ENCODE assay signal across 29 cellular contexts in the genomic region with DNA sequence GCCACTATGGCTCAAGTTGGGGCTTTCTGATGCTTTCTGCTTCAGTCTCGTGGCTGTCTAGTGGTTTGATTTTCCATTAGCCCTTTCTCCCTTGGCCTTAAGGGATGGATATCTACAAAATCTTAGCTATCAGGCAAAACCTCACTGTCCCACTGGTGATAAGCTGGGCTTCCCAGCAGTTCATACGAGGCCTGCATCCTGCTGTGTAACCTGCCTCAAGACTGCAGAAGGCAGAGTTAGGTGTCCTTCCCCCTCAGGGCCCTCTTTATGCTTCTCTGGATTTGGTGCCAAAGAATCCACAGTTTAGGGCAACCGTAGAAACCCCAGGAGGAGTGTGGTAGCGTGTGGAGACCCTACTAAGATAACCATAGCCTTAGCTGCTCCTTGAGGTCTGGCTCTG. TPM values are rescaled to one million over a fixed set of nuclear protein-coding genes. Genes with fewer than 3 reads are reported as not detected.
DNase-seq lines count a peak whose midpoint lies in the region; ATAC-seq and TF ChIP-seq lines count a peak whose summit lies in the region.
"Had no signal": no experiment of that assay in that cellular context is flagged by ENCODE, and none has a peak within 500 bp of the region (broad histone marks: within the 10 kb centered on the region; RNA-seq: fewer than 3 reads in every experiment).

No MANE protein-coding gene starts in this region.

- no peaks in the 10 kb centered on the region for H3K9me3 ChIP-seq in DND-41 (ENCODE audit: insufficient read depth, low read length, severe bottlenecking)
- H3K9me3 ChIP-seq: body of pancreas, Caco-2, mucosa of descending colon had no signal

- H3K4me2 ChIP-seq in DND-41 (ENCODE audit: insufficient read depth, low read length), result no peak overlapping the region

- H2AFZ ChIP-seq in DND-41 (ENCODE audit: low read depth, low read length), result no peak overlapping the region

- ATAC-seq in DND-41 (ENCODE audit: insufficient read depth, low read depth), result 0 out of 3 replicates have a peak, but pooled peaks have one; percentile 19
- ATAC-seq in activated T-helper 17 cell treated with anti-CD3 and anti-CD28 coated beads, Interleukin-2, amount 50 U/mL, for 72 hours (replicated peaks), result no peak
- no peak for ATAC-seq in memory B cell (ENCODE audit: low read depth)
- ATAC-seq in stimulated activated effector memory CD8-positive, alpha-beta T cell treated with anti-CD3 and anti-CD28 coated beads, Interleukin-12 subunit alpha, Interleukin-12 subunit beta, amount 100 ng/mL, for 72 hours, result no peak
- ATAC-seq in activated CD4-positive, alpha-beta T cell treated with anti-CD3 and anti-CD28 coated beads for 36 hours, result no peak
- ATAC-seq: GM12878, HCT116, T-helper 17 cell had no signal

- H3K9ac ChIP-seq in DND-41 (ENCODE audit: low read depth, low read length), result no peak overlapping the region

- peaks cover 26% of the 10 kb centered on the region for H3K36me3 Mint-ChIP-seq in activated T-helper 17 cell treated with anti-CD3 and anti-CD28 coated beads, Interleukin-2, amount 50 U/mL, for 72 hours (ENCODE audit: low read depth)
- peaks cover 13% of the 10 kb centered on the region for H3K36me3 Mint-ChIP-seq in memory B cell
- peaks cover 33% of the 10 kb centered on the region for H3K36me3 Mint-ChIP-seq in stimulated activated effector memory CD8-positive, alpha-beta T cell treated with anti-CD3 and anti-CD28 coated beads, Interleukin-12 subunit alpha, Interleukin-12 subunit beta, amount 100 ng/mL, for 72 hours
- H3K36me3 Mint-ChIP-seq in activated CD4-positive, alpha-beta T cell treated with anti-CD3 and anti-CD28 coated beads for 36 hours (ENCODE audit: low read depth), result peaks cover 17% of the 10 kb centered on the region

- DNase-seq in DND-41 (no peak), memory B cell (ENCODE audit: low spot score in 2 of 2) (no peak), NCI-H510A (lab: John Stamatoyannopoulos, UW) (no peak), DMS153 treated with DMSO at 0.1 percent for 48 hours (lab: John Stamatoyannopoulos, UW; ENCODE audit: unreplicated experiment) (no peak)
- no peak for DNase-seq in stimulated activated effector memory CD8-positive, alpha-beta T cell treated with anti-CD3 and anti-CD28 coated beads, Interleukin-12 subunit alpha, Interleukin-12 subunit beta, amount 100 ng/mL, for 72 hours (ENCODE audit: low spot score in 2 of 2)
- DNase-seq in activated CD4-positive, alpha-beta T cell treated with anti-CD3 and anti-CD28 coated beads for 36 hours, result no peak
- no peak for DNase-seq in NK-92 treated with Interleukin-12 subunit alpha and Interleukin-12 subunit beta, amount 100 ng/mL, for 24 hours (lab: John Stamatoyannopoulos, UW)
- DNase-seq: activated naive CD8-positive, alpha-beta T cell treated with anti-CD3 and anti-CD28 coated beads, Interleukin-2, amount 10 ng/mL, durations not matched to agents 7 days and 5 days; body of pancreas; Caco-2; effector CD8-positive, alpha-beta T cell; foreskin melanocyte; hypothalamus; mucosa of descending colon; NCI-H1048; NCI-H187; NCI-H2171 treated with DMSO at 0.1 percent for 48 hours; NCI-H526 treated with DMSO at 0.1 percent for 48 hours; posterior cingulate gyrus; stimulated activated CD8-positive, alpha-beta memory T cell treated with anti-CD3 and anti-CD28 coated beads, Interleukin-4, amount 100 ng/mL, for 48 hours; substantia nigra; T-helper 17 cell; WERI-Rb-1 had no signal

- no peak overlapping the region for H3K4me3 Mint-ChIP-seq in activated T-helper 17 cell treated with anti-CD3 and anti-CD28 coated beads, Interleukin-2, amount 50 U/mL, for 72 hours
- H3K4me3 Mint-ChIP-seq in memory B cell, result no peak overlapping the region
- no peak overlapping the region for H3K4me3 Mint-ChIP-seq in stimulated activated effector memory CD8-positive, alpha-beta T cell treated with anti-CD3 and anti-CD28 coated beads, Interleukin-12 subunit alpha, Interleukin-12 subunit beta, amount 100 ng/mL, for 72 hours
- H3K4me3 Mint-ChIP-seq in activated CD4-positive, alpha-beta T cell treated with anti-CD3 and anti-CD28 coated beads for 36 hours, result no peak overlapping the region
- H3K4me3 Mint-ChIP-seq: activated naive CD8-positive, alpha-beta T cell treated with anti-CD3 and anti-CD28 coated beads, Interleukin-2, amount 10 ng/mL, durations not matched to agents 7 days and 5 days; T-helper 17 cell had no signal

- no peaks in the 10 kb centered on the region for H3K27me3 Mint-ChIP-seq in activated T-helper 17 cell treated with anti-CD3 and anti-CD28 coated beads, Interleukin-2, amount 50 U/mL, for 72 hours
- no peaks in the 10 kb centered on the region for H3K27me3 Mint-ChIP-seq in memory B cell
- H3K27me3 Mint-ChIP-seq in activated CD4-positive, alpha-beta T cell treated with anti-CD3 and anti-CD28 coated beads for 36 hours, result no peaks in the 10 kb centered on the region
- H3K27me3 Mint-ChIP-seq: activated naive CD8-positive, alpha-beta T cell treated with anti-CD3 and anti-CD28 coated beads, Interleukin-2, amount 10 ng/mL, durations not matched to agents 7 days and 5 days; T-helper 17 cell had no signal

- peak overlapping the region; percentile 24; the same call in 1 of the 2 replicates for H3K27ac ChIP-seq in DND-41 (ENCODE audit: low read length)
- H3K27ac ChIP-seq: RWPE1, SK-N-MC, WERI-Rb-1 had no signal

- no peak overlapping the region for H3K4me3 ChIP-seq in DND-41 (ENCODE audit: low read depth in 1 of 2, low read length in 2 of 2)
- H3K4me3 ChIP-seq: body of pancreas, GM12878, mucosa of descending colon, SK-N-MC had no signal

- peaks cover 40% of the 10 kb centered on the region for H3K4me1 Mint-ChIP-seq in activated T-helper 17 cell treated with anti-CD3 and anti-CD28 coated beads, Interleukin-2, amount 50 U/mL, for 72 hours
- H3K4me1 Mint-ChIP-seq in memory B cell, result peaks cover 58% of the 10 kb centered on the region
- peaks cover 45% of the 10 kb centered on the region for H3K4me1 Mint-ChIP-seq in stimulated activated effector memory CD8-positive, alpha-beta T cell treated with anti-CD3 and anti-CD28 coated beads, Interleukin-12 subunit alpha, Interleukin-12 subunit beta, amount 100 ng/mL, for 72 hours
- H3K4me1 Mint-ChIP-seq in activated CD4-positive, alpha-beta T cell treated with anti-CD3 and anti-CD28 coated beads for 36 hours, result peaks cover 35% of the 10 kb centered on the region

- no peaks in the 10 kb centered on the region for H3K27me3 ChIP-seq in DND-41 (ENCODE audit: insufficient read depth, low read length, poor library complexity)
- H3K27me3 ChIP-seq: body of pancreas had no signal

- H4K20me1 ChIP-seq in DND-41 (ENCODE audit: insufficient read depth, low read length), result peaks cover 68% of the 10 kb centered on the region

- H3K9me3 Mint-ChIP-seq in activated T-helper 17 cell treated with anti-CD3 and anti-CD28 coated beads, Interleukin-2, amount 50 U/mL, for 72 hours, result no peaks in the 10 kb centered on the region
- H3K9me3 Mint-ChIP-seq in memory B cell, result no peaks in the 10 kb centered on the region
- no peaks in the 10 kb centered on the region for H3K9me3 Mint-ChIP-seq in stimulated activated effector memory CD8-positive, alpha-beta T cell treated with anti-CD3 and anti-CD28 coated beads, Interleukin-12 subunit alpha, Interleukin-12 subunit beta, amount 100 ng/mL, for 72 hours
- no peaks in the 10 kb centered on the region for H3K9me3 Mint-ChIP-seq in activated CD4-positive, alpha-beta T cell treated with anti-CD3 and anti-CD28 coated beads for 36 hours (ENCODE audit: low read depth)
- H3K9me3 Mint-ChIP-seq: activated naive CD8-positive, alpha-beta T cell treated with anti-CD3 and anti-CD28 coated beads, Interleukin-2, amount 10 ng/mL, durations not matched to agents 7 days and 5 days; activated T-helper 2 cell treated with anti-CD3 and anti-CD28 coated beads, Interferon-gamma antibody, Interleukin-2, Interleukin-4, amounts not matched to agents 10 μg/mL and 5 μg/mL and 100 μg/mL, durations not matched to agents 14 hours and 24 hours and 36 hours had no signal

- TF ChIP-seq CTCF in DND-41 (IDR thresholded peaks at IDR 0.05; ENCODE audit: borderline replicate concordance, extremely low read depth, low read length, poor library complexity, severe bottlenecking), result no peak

- H3K36me3 ChIP-seq in DND-41 (ENCODE audit: insufficient read depth, low read length), result peaks cover 10% of the 10 kb centered on the region
- H3K36me3 ChIP-seq: WERI-Rb-1 had no signal

- intact Hi-C loops in activated CD4-positive, alpha-beta T cell treated with anti-CD3 and anti-CD28 coated beads for 36 hours (cut with DNase I, micrococcal nuclease), result no loop called here

- CTCF ChIA-PET in activated CD4-positive, alpha-beta T cell treated with anti-CD3 and anti-CD28 coated beads for 36 hours (lab: Charles Lee), result no interaction called here

- H3K27ac Mint-ChIP-seq in activated T-helper 17 cell treated with anti-CD3 and anti-CD28 coated beads, Interleukin-2, amount 50 U/mL, for 72 hours, result peak overlapping the region; percentile 63
- peak overlapping the region; percentile 35 for H3K27ac Mint-ChIP-seq in memory B cell
- H3K27ac Mint-ChIP-seq in stimulated activated effector memory CD8-positive, alpha-beta T cell treated with anti-CD3 and anti-CD28 coated beads, Interleukin-12 subunit alpha, Interleukin-12 subunit beta, amount 100 ng/mL, for 72 hours, result peak overlapping the region; percentile 14
- H3K27ac Mint-ChIP-seq in activated CD4-positive, alpha-beta T cell treated with anti-CD3 and anti-CD28 coated beads for 36 hours, result no peak overlapping the region
- H3K27ac Mint-ChIP-seq: activated naive CD8-positive, alpha-beta T cell treated with anti-CD3 and anti-CD28 coated beads, Interleukin-2, amount 10 ng/mL, durations not matched to agents 7 days and 5 days; activated T-helper 2 cell treated with anti-CD3 and anti-CD28 coated beads, Interferon-gamma antibody, Interleukin-2, Interleukin-4, amounts not matched to agents 10 μg/mL and 5 μg/mL and 100 μg/mL, durations not matched to agents 14 hours and 24 hours and 36 hours; T-helper 17 cell had no signal

- H3K79me2 ChIP-seq in DND-41 (ENCODE audit: insufficient read depth, low read length), result peaks cover 98% of the 10 kb centered on the region

- POLR2A ChIA-PET in activated CD4-positive, alpha-beta T cell treated with anti-CD3 and anti-CD28 coated beads for 36 hours (lab: Charles Lee), result no interaction called here

- no peaks in the 10 kb centered on the region for H3K4me1 ChIP-seq in DND-41 (ENCODE audit: insufficient read depth, low read length)
- H3K4me1 ChIP-seq: Caco-2 had no signal

RNA-seq across cellular contexts. Expression of a gene that starts 38.9 kb away (rescaled TPM):
- total RNA-seq in activated T-helper 17 cell treated with anti-CD3 and anti-CD28 coated beads, Interleukin-2, amount 50 U/mL, for 72 hours, result 10 to 100 TPM; 45.9 to 49.0 TPM
- 10 to 100 TPM; 53.5 to 56.7 TPM for total RNA-seq in activated CD4-positive, alpha-beta T cell treated with anti-CD3 and anti-CD28 coated beads for 36 hours
